Comparison of ENCODE assay signal across 1 cellular context in the genomic region with DNA sequence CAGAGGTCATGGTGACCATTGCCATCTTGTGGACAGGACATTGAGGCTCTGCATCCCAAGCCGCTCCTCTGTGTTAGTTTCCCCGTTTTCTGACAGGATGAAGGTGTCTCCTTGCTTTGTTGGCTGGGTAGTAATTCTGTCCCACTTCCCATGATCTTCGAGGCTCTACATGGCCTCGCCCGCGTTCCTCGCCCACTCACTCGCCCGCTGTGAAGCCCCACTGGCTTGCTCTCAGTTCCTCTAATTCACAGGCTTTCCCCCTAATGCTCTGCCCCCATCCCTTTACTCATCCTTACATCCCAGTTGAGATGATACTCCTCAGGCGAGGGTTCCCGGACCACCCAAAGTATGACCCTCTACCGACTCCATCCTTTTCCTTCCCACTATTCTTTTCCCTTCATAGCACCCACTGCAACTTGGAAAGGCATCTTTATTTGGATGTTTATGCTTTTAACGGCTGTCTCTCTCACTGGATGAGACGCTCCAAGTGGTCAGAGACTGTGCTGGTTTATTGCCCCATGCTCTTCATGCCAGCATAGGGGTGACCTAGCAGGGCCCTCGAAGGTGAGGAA.
TF ChIP-seq lines count a peak whose summit lies in the region.

No MANE protein-coding gene starts in this region.

TF ChIP-seq in GM12878, 131 proteins besides CTCF, POLR2A, EP300 and RAD21 (continued from another document and continues in another):
- TF ChIP-seq, protein P1, sequence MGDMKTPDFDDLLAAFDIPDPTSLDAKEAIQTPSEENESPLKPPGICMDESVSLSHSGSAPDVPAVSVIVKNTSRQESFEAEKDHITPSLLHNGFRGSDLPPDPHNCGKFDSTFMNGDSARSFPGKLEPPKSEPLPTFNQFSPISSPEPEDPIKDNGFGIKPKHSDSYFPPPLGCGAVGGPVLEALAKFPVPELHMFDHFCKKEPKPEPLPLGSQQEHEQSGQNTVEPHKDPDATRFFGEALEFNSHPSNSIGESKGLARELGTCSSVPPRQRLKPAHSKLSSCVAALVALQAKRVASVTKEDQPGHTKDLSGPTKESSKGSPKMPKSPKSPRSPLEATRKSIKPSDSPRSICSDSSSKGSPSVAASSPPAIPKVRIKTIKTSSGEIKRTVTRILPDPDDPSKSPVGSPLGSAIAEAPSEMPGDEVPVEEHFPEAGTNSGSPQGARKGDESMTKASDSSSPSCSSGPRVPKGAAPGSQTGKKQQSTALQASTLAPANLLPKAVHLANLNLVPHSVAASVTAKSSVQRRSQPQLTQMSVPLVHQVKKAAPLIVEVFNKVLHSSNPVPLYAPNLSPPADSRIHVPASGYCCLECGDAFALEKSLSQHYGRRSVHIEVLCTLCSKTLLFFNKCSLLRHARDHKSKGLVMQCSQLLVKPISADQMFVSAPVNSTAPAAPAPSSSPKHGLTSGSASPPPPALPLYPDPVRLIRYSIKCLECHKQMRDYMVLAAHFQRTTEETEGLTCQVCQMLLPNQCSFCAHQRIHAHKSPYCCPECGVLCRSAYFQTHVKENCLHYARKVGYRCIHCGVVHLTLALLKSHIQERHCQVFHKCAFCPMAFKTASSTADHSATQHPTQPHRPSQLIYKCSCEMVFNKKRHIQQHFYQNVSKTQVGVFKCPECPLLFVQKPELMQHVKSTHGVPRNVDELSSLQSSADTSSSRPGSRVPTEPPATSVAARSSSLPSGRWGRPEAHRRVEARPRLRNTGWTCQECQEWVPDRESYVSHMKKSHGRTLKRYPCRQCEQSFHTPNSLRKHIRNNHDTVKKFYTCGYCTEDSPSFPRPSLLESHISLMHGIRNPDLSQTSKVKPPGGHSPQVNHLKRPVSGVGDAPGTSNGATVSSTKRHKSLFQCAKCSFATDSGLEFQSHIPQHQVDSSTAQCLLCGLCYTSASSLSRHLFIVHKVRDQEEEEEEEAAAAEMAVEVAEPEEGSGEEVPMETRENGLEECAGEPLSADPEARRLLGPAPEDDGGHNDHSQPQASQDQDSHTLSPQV (IDR thresholded peaks at IDR 0.05) = no peak
- TF ChIP-seq YY1 (IDR thresholded peaks at IDR 0.05; ENCODE audit: low read depth, low read length) = no peak
- TF ChIP-seq SPI1 (IDR thresholded peaks at IDR 0.05; ENCODE audit: borderline replicate concordance, insufficient read depth, low read depth, low read length) = peak; percentile 96
- peak; percentile 75 for TF ChIP-seq ATF7 (IDR thresholded peaks at IDR 0.05; ENCODE audit: low read depth)
- TF ChIP-seq POLR2AphosphoS2 (IDR thresholded peaks at IDR 0.05; ENCODE audit: low read depth, low read length) = peak; percentile 98; the same call in 1 of the 2 replicates
- peak; percentile 89; the same call in 1 of the 2 replicates for TF ChIP-seq DPF2 (IDR thresholded peaks at IDR 0.05)
- no peak; the same call in 1 of the 2 replicates for TF ChIP-seq BCL11A (IDR thresholded peaks at IDR 0.05; ENCODE audit: low read depth, low read length)
- no peak for TF ChIP-seq PAX8 (IDR thresholded peaks at IDR 0.05)
- no peak for TF ChIP-seq MTA3 (IDR thresholded peaks at IDR 0.05; ENCODE audit: borderline replicate concordance, low read length)
- no peak for TF ChIP-seq MEF2B (IDR thresholded peaks at IDR 0.05; ENCODE audit: partially characterized antibody, poor library complexity, severe bottlenecking)
- peak; percentile 55 for TF ChIP-seq SP1 (IDR thresholded peaks at IDR 0.05; ENCODE audit: low read depth, low read length)
- peak in 1 of 2 experiments; percentile 59; a peak in 2 of 4 replicates for TF ChIP-seq ETV6 (conservative IDR thresholded peaks at IDR 0.05 in 1 of 2, IDR thresholded peaks at IDR 0.05 in 1 of 2; ENCODE audit: borderline replicate concordance in 1 of 2, low read depth in 1 of 2)
- no peak for TF ChIP-seq FOXK2 (IDR thresholded peaks at IDR 0.05)
- peak; percentile 48; the same call in 1 of the 2 replicates for TF ChIP-seq TCF12 (IDR thresholded peaks at IDR 0.05; ENCODE audit: low read depth, low read length)
- TF ChIP-seq ZZZ3 (IDR thresholded peaks at IDR 0.05; ENCODE audit: control insufficient read depth, insufficient read length, low read depth) = no peak
- no peak for TF ChIP-seq NFYA (IDR thresholded peaks at IDR 0.05; ENCODE audit: borderline replicate concordance, low read depth, low read length)
- TF ChIP-seq EZH2 (IDR thresholded peaks at IDR 0.05; ENCODE audit: borderline replicate concordance, control insufficient read depth, low read depth, low read length) = no peak
- TF ChIP-seq BRCA1 (IDR thresholded peaks at IDR 0.05; ENCODE audit: low read depth, low read length) = no peak
- peak; percentile 62 for TF ChIP-seq SMAD1 (IDR thresholded peaks at IDR 0.05; ENCODE audit: low read depth, partially characterized antibody)
- peak; percentile 65; the same call in 1 of the 2 replicates for TF ChIP-seq BMI1 (IDR thresholded peaks at IDR 0.05; ENCODE audit: borderline replicate concordance)
- TF ChIP-seq TAF1 (IDR thresholded peaks at IDR 0.05; ENCODE audit: borderline replicate concordance, low read depth, low read length) = no peak
- TF ChIP-seq, protein P2, sequence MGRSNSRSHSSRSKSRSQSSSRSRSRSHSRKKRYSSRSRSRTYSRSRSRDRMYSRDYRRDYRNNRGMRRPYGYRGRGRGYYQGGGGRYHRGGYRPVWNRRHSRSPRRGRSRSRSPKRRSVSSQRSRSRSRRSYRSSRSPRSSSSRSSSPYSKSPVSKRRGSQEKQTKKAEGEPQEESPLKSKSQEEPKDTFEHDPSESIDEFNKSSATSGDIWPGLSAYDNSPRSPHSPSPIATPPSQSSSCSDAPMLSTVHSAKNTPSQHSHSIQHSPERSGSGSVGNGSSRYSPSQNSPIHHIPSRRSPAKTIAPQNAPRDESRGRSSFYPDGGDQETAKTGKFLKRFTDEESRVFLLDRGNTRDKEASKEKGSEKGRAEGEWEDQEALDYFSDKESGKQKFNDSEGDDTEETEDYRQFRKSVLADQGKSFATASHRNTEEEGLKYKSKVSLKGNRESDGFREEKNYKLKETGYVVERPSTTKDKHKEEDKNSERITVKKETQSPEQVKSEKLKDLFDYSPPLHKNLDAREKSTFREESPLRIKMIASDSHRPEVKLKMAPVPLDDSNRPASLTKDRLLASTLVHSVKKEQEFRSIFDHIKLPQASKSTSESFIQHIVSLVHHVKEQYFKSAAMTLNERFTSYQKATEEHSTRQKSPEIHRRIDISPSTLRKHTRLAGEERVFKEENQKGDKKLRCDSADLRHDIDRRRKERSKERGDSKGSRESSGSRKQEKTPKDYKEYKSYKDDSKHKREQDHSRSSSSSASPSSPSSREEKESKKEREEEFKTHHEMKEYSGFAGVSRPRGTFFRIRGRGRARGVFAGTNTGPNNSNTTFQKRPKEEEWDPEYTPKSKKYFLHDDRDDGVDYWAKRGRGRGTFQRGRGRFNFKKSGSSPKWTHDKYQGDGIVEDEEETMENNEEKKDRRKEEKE (IDR thresholded peaks at IDR 0.05) = no peak
- TF ChIP-seq, protein P3, sequence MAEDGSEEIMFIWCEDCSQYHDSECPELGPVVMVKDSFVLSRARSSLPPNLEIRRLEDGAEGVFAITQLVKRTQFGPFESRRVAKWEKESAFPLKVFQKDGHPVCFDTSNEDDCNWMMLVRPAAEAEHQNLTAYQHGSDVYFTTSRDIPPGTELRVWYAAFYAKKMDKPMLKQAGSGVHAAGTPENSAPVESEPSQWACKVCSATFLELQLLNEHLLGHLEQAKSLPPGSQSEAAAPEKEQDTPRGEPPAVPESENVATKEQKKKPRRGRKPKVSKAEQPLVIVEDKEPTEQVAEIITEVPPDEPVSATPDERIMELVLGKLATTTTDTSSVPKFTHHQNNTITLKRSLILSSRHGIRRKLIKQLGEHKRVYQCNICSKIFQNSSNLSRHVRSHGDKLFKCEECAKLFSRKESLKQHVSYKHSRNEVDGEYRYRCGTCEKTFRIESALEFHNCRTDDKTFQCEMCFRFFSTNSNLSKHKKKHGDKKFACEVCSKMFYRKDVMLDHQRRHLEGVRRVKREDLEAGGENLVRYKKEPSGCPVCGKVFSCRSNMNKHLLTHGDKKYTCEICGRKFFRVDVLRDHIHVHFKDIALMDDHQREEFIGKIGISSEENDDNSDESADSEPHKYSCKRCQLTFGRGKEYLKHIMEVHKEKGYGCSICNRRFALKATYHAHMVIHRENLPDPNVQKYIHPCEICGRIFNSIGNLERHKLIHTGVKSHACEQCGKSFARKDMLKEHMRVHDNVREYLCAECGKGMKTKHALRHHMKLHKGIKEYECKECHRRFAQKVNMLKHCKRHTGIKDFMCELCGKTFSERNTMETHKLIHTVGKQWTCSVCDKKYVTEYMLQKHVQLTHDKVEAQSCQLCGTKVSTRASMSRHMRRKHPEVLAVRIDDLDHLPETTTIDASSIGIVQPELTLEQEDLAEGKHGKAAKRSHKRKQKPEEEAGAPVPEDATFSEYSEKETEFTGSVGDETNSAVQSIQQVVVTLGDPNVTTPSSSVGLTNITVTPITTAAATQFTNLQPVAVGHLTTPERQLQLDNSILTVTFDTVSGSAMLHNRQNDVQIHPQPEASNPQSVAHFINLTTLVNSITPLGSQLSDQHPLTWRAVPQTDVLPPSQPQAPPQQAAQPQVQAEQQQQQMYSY (CRISPR knock-in tag; IDR thresholded peaks at IDR 0.05) = no peak
- TF ChIP-seq CBFB (IDR thresholded peaks at IDR 0.05; ENCODE audit: low read depth) = peak; percentile 52
- peak; percentile 95 for TF ChIP-seq IRF4 (IDR thresholded peaks at IDR 0.05; ENCODE audit: low read depth, low read length)
- peak; percentile 76; the same call in 1 of the 2 replicates for TF ChIP-seq ESRRA (IDR thresholded peaks at IDR 0.05; ENCODE audit: low read length)
- no peak for TF ChIP-seq SRF (IDR thresholded peaks at IDR 0.05; ENCODE audit: low read depth in 2 of 2, low read length in 2 of 2)
- TF ChIP-seq RCOR1 (conservative IDR thresholded peaks at IDR 0.05; ENCODE audit: low read depth, low read length) = no peak
- TF ChIP-seq, protein P4, sequence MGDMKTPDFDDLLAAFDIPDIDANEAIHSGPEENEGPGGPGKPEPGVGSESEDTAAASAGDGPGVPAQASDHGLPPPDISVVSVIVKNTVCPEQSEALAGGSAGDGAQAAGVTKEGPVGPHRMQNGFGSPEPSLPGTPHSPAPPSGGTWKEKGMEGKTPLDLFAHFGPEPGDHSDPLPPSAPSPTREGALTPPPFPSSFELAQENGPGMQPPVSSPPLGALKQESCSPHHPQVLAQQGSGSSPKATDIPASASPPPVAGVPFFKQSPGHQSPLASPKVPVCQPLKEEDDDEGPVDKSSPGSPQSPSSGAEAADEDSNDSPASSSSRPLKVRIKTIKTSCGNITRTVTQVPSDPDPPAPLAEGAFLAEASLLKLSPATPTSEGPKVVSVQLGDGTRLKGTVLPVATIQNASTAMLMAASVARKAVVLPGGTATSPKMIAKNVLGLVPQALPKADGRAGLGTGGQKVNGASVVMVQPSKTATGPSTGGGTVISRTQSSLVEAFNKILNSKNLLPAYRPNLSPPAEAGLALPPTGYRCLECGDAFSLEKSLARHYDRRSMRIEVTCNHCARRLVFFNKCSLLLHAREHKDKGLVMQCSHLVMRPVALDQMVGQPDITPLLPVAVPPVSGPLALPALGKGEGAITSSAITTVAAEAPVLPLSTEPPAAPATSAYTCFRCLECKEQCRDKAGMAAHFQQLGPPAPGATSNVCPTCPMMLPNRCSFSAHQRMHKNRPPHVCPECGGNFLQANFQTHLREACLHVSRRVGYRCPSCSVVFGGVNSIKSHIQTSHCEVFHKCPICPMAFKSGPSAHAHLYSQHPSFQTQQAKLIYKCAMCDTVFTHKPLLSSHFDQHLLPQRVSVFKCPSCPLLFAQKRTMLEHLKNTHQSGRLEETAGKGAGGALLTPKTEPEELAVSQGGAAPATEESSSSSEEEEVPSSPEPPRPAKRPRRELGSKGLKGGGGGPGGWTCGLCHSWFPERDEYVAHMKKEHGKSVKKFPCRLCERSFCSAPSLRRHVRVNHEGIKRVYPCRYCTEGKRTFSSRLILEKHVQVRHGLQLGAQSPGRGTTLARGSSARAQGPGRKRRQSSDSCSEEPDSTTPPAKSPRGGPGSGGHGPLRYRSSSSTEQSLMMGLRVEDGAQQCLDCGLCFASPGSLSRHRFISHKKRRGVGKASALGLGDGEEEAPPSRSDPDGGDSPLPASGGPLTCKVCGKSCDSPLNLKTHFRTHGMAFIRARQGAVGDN (IDR thresholded peaks at IDR 0.05) = peak; percentile 87
- no peak for TF ChIP-seq ZNF207 (IDR thresholded peaks at IDR 0.05; ENCODE audit: borderline replicate concordance)
- peak; percentile 84 for TF ChIP-seq POU2F2 (IDR thresholded peaks at IDR 0.05; ENCODE audit: borderline replicate concordance, low read depth, low read length)
- TF ChIP-seq CHD1 (IDR thresholded peaks at IDR 0.05; ENCODE audit: low read depth, low read length) = peak; percentile 83; the same call in 1 of the 2 replicates
- TF ChIP-seq SUZ12 (IDR thresholded peaks at IDR 0.05; ENCODE audit: unreplicated experiment) = no peak
- TF ChIP-seq PAX5 (IDR thresholded peaks at IDR 0.05; ENCODE audit: borderline replicate concordance, low read depth, low read length) = 0 out of 2 replicates have a peak, but pooled peaks have one; percentile 20
- no peak for TF ChIP-seq TCF7 (IDR thresholded peaks at IDR 0.05; ENCODE audit: borderline replicate concordance)
- TF ChIP-seq, protein P5, sequence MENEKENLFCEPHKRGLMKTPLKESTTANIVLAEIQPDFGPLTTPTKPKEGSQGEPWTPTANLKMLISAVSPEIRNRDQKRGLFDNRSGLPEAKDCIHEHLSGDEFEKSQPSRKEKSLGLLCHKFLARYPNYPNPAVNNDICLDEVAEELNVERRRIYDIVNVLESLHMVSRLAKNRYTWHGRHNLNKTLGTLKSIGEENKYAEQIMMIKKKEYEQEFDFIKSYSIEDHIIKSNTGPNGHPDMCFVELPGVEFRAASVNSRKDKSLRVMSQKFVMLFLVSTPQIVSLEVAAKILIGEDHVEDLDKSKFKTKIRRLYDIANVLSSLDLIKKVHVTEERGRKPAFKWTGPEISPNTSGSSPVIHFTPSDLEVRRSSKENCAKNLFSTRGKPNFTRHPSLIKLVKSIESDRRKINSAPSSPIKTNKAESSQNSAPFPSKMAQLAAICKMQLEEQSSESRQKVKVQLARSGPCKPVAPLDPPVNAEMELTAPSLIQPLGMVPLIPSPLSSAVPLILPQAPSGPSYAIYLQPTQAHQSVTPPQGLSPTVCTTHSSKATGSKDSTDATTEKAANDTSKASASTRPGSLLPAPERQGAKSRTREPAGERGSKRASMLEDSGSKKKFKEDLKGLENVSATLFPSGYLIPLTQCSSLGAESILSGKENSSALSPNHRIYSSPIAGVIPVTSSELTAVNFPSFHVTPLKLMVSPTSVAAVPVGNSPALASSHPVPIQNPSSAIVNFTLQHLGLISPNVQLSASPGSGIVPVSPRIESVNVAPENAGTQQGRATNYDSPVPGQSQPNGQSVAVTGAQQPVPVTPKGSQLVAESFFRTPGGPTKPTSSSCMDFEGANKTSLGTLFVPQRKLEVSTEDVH (IDR thresholded peaks at IDR 0.05; ENCODE audit: low read depth, partially characterized antibody) = peak; percentile 80
- TF ChIP-seq, protein P6, sequence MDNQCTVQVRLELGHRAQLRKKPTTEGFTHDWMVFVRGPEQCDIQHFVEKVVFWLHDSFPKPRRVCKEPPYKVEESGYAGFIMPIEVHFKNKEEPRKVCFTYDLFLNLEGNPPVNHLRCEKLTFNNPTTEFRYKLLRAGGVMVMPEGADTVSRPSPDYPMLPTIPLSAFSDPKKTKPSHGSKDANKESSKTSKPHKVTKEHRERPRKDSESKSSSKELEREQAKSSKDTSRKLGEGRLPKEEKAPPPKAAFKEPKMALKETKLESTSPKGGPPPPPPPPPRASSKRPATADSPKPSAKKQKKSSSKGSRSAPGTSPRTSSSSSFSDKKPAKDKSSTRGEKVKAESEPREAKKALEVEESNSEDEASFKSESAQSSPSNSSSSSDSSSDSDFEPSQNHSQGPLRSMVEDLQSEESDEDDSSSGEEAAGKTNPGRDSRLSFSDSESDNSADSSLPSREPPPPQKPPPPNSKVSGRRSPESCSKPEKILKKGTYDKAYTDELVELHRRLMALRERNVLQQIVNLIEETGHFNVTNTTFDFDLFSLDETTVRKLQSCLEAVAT (IDR thresholded peaks at IDR 0.05) = peak; percentile 87
- TF ChIP-seq WRNIP1 (IDR thresholded peaks at IDR 0.05; ENCODE audit: borderline replicate concordance, low read depth, low read length) = no peak
